ENCODE assay signal across 2 cellular contexts in the genomic region with DNA sequence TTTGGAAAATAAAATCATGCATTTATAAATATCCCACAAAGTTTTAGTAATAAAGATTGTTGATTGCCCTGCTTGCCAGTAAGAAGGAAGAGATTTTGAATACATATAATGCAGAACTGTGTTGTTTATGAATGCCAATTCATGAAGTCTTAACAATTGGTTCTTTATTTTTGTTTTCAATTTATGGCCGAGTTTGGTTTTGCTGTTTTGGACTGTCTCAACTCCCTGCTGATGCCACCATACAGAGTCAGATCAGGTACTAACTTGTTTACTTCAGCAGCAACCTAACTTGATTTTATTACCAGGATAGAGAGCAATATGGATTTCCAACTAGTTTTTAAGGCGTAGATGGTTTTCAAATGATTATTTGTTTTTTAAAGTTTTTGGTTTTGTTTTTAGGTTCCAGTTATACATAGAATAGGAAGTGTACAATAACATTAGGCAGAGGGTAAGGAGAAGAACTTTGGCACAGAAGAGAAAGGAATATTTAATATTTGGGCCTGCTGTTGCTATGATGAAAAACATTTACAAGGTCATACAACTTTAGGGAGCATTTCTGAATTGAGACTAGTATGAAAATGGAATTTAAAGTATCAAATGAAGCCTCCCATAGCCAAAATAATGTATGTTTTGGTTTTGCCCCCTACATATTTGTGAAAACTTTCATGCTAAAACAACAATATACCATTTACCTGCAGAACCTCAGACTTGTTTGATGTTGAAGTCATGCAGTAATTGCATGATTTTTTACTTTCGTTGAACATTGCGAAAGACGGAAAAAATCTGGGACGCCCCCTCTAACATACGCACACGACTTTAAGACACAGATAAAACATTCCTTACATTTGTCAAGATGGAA.
TF ChIP-seq lines count a peak whose summit lies in the region.

No MANE protein-coding gene starts in this region.

TF ChIP-seq in K562, 482 proteins besides CTCF, POLR2A, EP300 and RAD21:
- TF ChIP-seq, protein P1, sequence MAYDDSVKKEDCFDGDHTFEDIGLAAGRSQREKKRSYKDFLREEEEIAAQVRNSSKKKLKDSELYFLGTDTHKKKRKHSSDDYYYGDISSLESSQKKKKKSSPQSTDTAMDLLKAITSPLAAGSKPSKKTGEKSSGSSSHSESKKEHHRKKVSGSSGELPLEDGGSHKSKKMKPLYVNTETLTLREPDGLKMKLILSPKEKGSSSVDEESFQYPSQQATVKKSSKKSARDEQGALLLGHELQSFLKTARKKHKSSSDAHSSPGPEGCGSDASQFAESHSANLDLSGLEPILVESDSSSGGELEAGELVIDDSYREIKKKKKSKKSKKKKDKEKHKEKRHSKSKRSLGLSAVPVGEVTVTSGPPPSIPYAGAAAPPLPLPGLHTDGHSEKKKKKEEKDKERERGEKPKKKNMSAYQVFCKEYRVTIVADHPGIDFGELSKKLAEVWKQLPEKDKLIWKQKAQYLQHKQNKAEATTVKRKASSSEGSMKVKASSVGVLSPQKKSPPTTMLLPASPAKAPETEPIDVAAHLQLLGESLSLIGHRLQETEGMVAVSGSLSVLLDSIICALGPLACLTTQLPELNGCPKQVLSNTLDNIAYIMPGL (CRISPR knock-in tag; IDR thresholded peaks at IDR 0.05): no peak
- 0 out of 2 replicates have a peak, but pooled peaks have one; percentile 37 for TF ChIP-seq NFATC3 (IDR thresholded peaks at IDR 0.05)
- TF ChIP-seq CEBPG (CRISPR knock-in tag; IDR thresholded peaks at IDR 0.05): no peak
- TF ChIP-seq CEBPG (tag; conservative IDR thresholded peaks at IDR 0.05 in 1 of 2, IDR thresholded peaks at IDR 0.05 in 1 of 2): peak; percentile 19 to 57; a peak in 2 of 4 replicates
- TF ChIP-seq CEBPB (tag; IDR thresholded peaks at IDR 0.05): peak; percentile 75
- TF ChIP-seq TRIM24 (IDR thresholded peaks at IDR 0.05): 0 out of 4 replicates have a peak, but pooled peaks of 1 of the 2 experiments have one; percentile 51

TF ChIP-seq in HepG2, 621 proteins besides CTCF, POLR2A, EP300 and RAD21 (continues in another document):
- TF ChIP-seq PAF1 (CRISPR knock-in tag; IDR thresholded peaks at IDR 0.05) (no peak), CREM (IDR thresholded peaks at IDR 0.05) (no peak), CREM (CRISPR knock-in tag; IDR thresholded peaks at IDR 0.05) (no peak), DPF2 (CRISPR knock-in tag; IDR thresholded peaks at IDR 0.05; ENCODE audit: borderline replicate concordance, low read depth) (0 out of 2 replicates have a peak, but pooled peaks have one; percentile 17), PHF8 (CRISPR knock-in tag; IDR thresholded peaks at IDR 0.05) (no peak), ERF (CRISPR knock-in tag; IDR thresholded peaks at IDR 0.05) (no peak), MZF1 (CRISPR knock-in tag; IDR thresholded peaks at IDR 0.05; ENCODE audit: borderline replicate concordance) (no peak), ZNF354B (CRISPR knock-in tag; IDR thresholded peaks at IDR 0.05) (no peak), ZNF329 (CRISPR knock-in tag; IDR thresholded peaks at IDR 0.05; ENCODE audit: low read depth) (peak; percentile 1; the same call in 1 of the 2 replicates), PRMT3 (CRISPR knock-in tag; IDR thresholded peaks at IDR 0.05; ENCODE audit: borderline replicate concordance, low read depth) (no peak), ZNF180 (CRISPR knock-in tag; IDR thresholded peaks at IDR 0.05; ENCODE audit: borderline replicate concordance, low read depth) (no peak), ZNF703 (CRISPR knock-in tag; IDR thresholded peaks at IDR 0.05; ENCODE audit: borderline replicate concordance) (no peak), ELF3 (CRISPR knock-in tag; IDR thresholded peaks at IDR 0.05) (no peak), ZNF282 (IDR thresholded peaks at IDR 0.05; ENCODE audit: partially characterized antibody) (no peak), ZBTB7B (CRISPR knock-in tag; IDR thresholded peaks at IDR 0.05) (no peak), ZNF720 (CRISPR knock-in tag; IDR thresholded peaks at IDR 0.05) (no peak), ZNF775 (CRISPR knock-in tag; IDR thresholded peaks at IDR 0.05; ENCODE audit: borderline replicate concordance) (0 out of 2 replicates have a peak, but pooled peaks have one; percentile 37), ARNT2 (CRISPR knock-in tag; IDR thresholded peaks at IDR 0.05; ENCODE audit: low read depth) (no peak)
- TF ChIP-seq, protein P2, sequence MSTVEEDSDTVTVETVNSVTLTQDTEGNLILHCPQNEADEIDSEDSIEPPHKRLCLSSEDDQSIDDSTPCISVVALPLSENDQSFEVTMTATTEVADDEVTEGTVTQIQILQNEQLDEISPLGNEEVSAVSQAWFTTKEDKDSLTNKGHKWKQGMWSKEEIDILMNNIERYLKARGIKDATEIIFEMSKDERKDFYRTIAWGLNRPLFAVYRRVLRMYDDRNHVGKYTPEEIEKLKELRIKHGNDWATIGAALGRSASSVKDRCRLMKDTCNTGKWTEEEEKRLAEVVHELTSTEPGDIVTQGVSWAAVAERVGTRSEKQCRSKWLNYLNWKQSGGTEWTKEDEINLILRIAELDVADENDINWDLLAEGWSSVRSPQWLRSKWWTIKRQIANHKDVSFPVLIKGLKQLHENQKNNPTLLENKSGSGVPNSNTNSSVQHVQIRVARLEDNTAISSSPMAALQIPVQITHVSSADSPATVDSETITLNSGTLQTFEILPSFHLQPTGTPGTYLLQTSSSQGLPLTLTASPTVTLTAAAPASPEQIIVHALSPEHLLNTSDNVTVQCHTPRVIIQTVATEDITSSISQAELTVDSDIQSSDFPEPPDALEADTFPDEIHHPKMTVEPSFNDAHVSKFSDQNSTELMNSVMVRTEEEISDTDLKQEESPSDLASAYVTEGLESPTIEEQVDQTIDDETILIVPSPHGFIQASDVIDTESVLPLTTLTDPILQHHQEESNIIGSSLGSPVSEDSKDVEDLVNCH (CRISPR knock-in tag; IDR thresholded peaks at IDR 0.05): peak; percentile 74; the same call in 1 of the 2 replicates
- TF ChIP-seq, protein P3, sequence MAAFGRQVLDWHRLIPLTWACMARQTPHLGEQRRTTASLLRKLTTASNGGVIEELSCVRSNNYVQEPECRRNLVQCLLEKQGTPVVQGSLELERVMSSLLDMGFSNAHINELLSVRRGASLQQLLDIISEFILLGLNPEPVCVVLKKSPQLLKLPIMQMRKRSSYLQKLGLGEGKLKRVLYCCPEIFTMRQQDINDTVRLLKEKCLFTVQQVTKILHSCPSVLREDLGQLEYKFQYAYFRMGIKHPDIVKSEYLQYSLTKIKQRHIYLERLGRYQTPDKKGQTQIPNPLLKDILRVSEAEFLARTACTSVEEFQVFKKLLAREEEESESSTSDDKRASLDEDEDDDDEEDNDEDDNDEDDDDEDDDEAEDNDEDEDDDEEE (CRISPR knock-in tag; IDR thresholded peaks at IDR 0.05): no peak
- TF ChIP-seq, protein P4, sequence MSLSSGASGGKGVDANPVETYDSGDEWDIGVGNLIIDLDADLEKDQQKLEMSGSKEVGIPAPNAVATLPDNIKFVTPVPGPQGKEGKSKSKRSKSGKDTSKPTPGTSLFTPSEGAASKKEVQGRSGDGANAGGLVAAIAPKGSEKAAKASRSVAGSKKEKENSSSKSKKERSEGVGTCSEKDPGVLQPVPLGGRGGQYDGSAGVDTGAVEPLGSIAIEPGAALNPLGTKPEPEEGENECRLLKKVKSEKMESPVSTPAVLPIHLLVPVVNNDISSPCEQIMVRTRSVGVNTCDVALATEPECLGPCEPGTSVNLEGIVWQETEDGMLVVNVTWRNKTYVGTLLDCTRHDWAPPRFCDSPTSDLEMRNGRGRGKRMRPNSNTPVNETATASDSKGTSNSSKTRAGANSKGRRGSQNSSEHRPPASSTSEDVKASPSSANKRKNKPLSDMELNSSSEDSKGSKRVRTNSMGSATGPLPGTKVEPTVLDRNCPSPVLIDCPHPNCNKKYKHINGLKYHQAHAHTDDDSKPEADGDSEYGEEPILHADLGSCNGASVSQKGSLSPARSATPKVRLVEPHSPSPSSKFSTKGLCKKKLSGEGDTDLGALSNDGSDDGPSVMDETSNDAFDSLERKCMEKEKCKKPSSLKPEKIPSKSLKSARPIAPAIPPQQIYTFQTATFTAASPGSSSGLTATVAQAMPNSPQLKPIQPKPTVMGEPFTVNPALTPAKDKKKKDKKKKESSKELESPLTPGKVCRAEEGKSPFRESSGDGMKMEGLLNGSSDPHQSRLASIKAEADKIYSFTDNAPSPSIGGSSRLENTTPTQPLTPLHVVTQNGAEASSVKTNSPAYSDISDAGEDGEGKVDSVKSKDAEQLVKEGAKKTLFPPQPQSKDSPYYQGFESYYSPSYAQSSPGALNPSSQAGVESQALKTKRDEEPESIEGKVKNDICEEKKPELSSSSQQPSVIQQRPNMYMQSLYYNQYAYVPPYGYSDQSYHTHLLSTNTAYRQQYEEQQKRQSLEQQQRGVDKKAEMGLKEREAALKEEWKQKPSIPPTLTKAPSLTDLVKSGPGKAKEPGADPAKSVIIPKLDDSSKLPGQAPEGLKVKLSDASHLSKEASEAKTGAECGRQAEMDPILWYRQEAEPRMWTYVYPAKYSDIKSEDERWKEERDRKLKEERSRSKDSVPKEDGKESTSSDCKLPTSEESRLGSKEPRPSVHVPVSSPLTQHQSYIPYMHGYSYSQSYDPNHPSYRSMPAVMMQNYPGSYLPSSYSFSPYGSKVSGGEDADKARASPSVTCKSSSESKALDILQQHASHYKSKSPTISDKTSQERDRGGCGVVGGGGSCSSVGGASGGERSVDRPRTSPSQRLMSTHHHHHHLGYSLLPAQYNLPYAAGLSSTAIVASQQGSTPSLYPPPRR (CRISPR knock-in tag; IDR thresholded peaks at IDR 0.05; ENCODE audit: borderline replicate concordance): peak; percentile 48; the same call in 1 of the 2 replicates
- TF ChIP-seq, protein P5, sequence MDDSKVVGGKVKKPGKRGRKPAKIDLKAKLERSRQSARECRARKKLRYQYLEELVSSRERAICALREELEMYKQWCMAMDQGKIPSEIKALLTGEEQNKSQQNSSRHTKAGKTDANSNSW (CRISPR knock-in tag; IDR thresholded peaks at IDR 0.05; ENCODE audit: borderline replicate concordance): no peak
- TF ChIP-seq, protein P6, sequence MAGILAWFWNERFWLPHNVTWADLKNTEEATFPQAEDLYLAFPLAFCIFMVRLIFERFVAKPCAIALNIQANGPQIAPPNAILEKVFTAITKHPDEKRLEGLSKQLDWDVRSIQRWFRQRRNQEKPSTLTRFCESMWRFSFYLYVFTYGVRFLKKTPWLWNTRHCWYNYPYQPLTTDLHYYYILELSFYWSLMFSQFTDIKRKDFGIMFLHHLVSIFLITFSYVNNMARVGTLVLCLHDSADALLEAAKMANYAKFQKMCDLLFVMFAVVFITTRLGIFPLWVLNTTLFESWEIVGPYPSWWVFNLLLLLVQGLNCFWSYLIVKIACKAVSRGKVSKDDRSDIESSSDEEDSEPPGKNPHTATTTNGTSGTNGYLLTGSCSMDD (CRISPR knock-in tag; IDR thresholded peaks at IDR 0.05): no peak
- TF ChIP-seq, protein P7, sequence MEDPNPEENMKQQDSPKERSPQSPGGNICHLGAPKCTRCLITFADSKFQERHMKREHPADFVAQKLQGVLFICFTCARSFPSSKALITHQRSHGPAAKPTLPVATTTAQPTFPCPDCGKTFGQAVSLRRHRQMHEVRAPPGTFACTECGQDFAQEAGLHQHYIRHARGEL (CRISPR knock-in tag; IDR thresholded peaks at IDR 0.05): no peak
- TF ChIP-seq, protein P8, sequence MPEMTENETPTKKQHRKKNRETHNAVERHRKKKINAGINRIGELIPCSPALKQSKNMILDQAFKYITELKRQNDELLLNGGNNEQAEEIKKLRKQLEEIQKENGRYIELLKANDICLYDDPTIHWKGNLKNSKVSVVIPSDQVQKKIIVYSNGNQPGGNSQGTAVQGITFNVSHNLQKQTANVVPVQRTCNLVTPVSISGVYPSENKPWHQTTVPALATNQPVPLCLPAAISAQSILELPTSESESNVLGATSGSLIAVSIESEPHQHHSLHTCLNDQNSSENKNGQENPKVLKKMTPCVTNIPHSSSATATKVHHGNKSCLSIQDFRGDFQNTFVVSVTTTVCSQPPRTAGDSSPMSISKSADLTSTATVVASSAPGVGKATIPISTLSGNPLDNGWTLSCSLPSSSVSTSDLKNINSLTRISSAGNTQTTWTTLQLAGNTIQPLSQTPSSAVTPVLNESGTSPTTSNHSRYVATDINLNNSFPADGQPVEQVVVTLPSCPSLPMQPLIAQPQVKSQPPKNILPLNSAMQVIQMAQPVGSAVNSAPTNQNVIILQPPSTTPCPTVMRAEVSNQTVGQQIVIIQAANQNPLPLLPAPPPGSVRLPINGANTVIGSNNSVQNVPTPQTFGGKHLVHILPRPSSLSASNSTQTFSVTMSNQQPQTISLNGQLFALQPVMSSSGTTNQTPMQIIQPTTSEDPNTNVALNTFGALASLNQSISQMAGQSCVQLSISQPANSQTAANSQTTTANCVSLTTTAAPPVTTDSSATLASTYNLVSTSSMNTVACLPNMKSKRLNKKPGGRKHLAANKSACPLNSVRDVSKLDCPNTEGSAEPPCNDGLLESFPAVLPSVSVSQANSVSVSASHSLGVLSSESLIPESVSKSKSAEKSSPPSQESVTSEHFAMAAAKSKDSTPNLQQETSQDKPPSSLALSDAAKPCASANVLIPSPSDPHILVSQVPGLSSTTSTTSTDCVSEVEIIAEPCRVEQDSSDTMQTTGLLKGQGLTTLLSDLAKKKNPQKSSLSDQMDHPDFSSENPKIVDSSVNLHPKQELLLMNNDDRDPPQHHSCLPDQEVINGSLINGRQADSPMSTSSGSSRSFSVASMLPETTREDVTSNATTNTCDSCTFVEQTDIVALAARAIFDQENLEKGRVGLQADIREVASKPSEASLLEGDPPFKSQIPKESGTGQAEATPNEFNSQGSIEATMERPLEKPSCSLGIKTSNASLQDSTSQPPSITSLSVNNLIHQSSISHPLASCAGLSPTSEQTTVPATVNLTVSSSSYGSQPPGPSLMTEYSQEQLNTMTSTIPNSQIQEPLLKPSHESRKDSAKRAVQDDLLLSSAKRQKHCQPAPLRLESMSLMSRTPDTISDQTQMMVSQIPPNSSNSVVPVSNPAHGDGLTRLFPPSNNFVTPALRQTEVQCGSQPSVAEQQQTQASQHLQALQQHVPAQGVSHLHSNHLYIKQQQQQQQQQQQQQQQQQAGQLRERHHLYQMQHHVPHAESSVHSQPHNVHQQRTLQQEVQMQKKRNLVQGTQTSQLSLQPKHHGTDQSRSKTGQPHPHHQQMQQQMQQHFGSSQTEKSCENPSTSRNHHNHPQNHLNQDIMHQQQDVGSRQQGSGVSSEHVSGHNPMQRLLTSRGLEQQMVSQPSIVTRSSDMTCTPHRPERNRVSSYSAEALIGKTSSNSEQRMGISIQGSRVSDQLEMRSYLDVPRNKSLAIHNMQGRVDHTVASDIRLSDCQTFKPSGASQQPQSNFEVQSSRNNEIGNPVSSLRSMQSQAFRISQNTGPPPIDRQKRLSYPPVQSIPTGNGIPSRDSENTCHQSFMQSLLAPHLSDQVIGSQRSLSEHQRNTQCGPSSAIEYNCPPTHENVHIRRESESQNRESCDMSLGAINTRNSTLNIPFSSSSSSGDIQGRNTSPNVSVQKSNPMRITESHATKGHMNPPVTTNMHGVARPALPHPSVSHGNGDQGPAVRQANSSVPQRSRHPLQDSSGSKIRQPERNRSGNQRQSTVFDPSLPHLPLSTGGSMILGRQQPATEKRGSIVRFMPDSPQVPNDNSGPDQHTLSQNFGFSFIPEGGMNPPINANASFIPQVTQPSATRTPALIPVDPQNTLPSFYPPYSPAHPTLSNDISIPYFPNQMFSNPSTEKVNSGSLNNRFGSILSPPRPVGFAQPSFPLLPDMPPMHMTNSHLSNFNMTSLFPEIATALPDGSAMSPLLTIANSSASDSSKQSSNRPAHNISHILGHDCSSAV (CRISPR knock-in tag; IDR thresholded peaks at IDR 0.05; ENCODE audit: borderline replicate concordance): no peak; the same call in 1 of the 2 replicates
- TF ChIP-seq, protein P9, sequence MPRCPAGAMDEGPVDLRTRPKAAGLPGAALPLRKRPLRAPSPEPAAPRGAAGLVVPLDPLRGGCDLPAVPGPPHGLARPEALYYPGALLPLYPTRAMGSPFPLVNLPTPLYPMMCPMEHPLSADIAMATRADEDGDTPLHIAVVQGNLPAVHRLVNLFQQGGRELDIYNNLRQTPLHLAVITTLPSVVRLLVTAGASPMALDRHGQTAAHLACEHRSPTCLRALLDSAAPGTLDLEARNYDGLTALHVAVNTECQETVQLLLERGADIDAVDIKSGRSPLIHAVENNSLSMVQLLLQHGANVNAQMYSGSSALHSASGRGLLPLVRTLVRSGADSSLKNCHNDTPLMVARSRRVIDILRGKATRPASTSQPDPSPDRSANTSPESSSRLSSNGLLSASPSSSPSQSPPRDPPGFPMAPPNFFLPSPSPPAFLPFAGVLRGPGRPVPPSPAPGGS (CRISPR knock-in tag; IDR thresholded peaks at IDR 0.05): no peak
